In genomic region chr19:13208131-13208963, GRCh38 we compare ENCODE assay signal across 1 cellular context.
TF ChIP-seq lines count a peak whose summit lies in the region.

No MANE protein-coding gene starts in this region.

TF ChIP-seq in H1, 55 proteins besides CTCF, POLR2A, EP300 and RAD21:
- TF ChIP-seq E2F6 (IDR thresholded peaks at IDR 0.05) (0 out of 2 replicates have a peak, but pooled peaks have one; percentile 17), MAX (IDR thresholded peaks at IDR 0.05) (peak; percentile 31; the same call in 1 of the 2 replicates), EZH2 (IDR thresholded peaks at IDR 0.05; ENCODE audit: low read depth, low read length, severe bottlenecking) (no peak), HDAC6 (IDR thresholded peaks at IDR 0.05; ENCODE audit: low read depth, low read length) (no peak)
TF ChIP-seq in H1: peak in this region for 2.
